Comparison of ENCODE assay signal across 8 cellular contexts in the genomic region with DNA sequence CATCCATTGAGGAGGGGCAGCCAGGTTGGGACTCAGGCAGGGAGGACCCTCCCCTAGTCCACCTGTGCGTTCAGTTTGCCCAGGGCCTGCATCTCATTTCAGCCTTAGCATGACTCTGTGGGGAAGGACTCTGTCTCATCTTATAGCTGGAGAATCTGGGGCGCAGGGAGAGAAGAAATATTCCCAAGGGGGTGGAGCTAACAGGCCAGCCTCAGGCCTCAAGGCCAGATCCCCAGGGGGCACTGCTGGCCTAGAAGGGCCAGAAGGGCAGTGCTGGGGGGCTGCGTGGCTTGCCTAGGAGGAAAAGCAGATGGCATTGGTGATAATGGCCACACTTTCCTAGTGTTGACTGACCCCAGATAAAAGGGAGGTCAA. TPM values are rescaled to one million over a fixed set of nuclear protein-coding genes. Genes with fewer than 3 reads are reported as not detected.
DNase-seq lines count a peak whose midpoint lies in the region; ATAC-seq and TF ChIP-seq lines count a peak whose summit lies in the region.

No MANE protein-coding gene starts in this region.

- no peaks in the 10 kb centered on the region for H3K36me3 ChIP-seq in Loucy (ENCODE audit: insufficient read depth, low read length)

- peak overlapping the region; percentile 76 for H3K4me2 ChIP-seq in Loucy (ENCODE audit: low read depth, low read length, poor library complexity, severe bottlenecking)

- peak overlapping the region; percentile 63 for H3K9ac ChIP-seq in Loucy (ENCODE audit: low read depth, low read length, poor library complexity, severe bottlenecking)

- no peaks in the 10 kb centered on the region for H3F3A ChIP-seq in Loucy (ENCODE audit: low read depth)

- H3K9me3 Mint-ChIP-seq in neural crest cell, result no peaks in the 10 kb centered on the region

- no peaks in the 10 kb centered on the region for H4K20me1 ChIP-seq in Loucy (ENCODE audit: insufficient read depth, low read length, poor library complexity, severe bottlenecking)

- H3K4me3 Mint-ChIP-seq in neural crest cell, result peak overlapping the region; percentile 65

- no peaks in the 10 kb centered on the region for H3K27me3 ChIP-seq in Loucy (ENCODE audit: insufficient read depth, low read length, poor library complexity, severe bottlenecking)

- peak overlapping the region; percentile 99 for H3K27ac ChIP-seq in epithelial cell of prostate

- H3K9me2 ChIP-seq in Loucy (replicated peaks; ENCODE audit: low read depth, low read length), result no peaks in the 10 kb centered on the region

- H3K36me3 Mint-ChIP-seq in neural crest cell (ENCODE audit: low read depth), result peaks cover 29% of the 10 kb centered on the region

- H3K4me1 Mint-ChIP-seq in neural crest cell, result peaks cover 46% of the 10 kb centered on the region

- ATAC-seq in GM21529 (IDR thresholded peaks at IDR 0.05; ENCODE audit: unreplicated experiment) (no peak), HG03280 (IDR thresholded peaks at IDR 0.05; ENCODE audit: unreplicated experiment) (no peak), HG02642 (IDR thresholded peaks at IDR 0.05; ENCODE audit: poor library complexity, unreplicated experiment) (no peak)

- H3K9me3 ChIP-seq in Loucy (ENCODE audit: insufficient read depth, low read depth, low read length), result no peaks in the 10 kb centered on the region

- no peak overlapping the region for H3K27ac Mint-ChIP-seq in neural crest cell (ENCODE audit: unreplicated experiment)

- no peaks in the 10 kb centered on the region for H3K79me2 ChIP-seq in Loucy (ENCODE audit: insufficient read depth, low read length)

- H2AFZ ChIP-seq in Loucy (ENCODE audit: low read length), result no peak overlapping the region

- no peak overlapping the region for H3K4me3 ChIP-seq in AG09309 (ENCODE audit: control insufficient read depth, low read depth, low read length)
- no peak overlapping the region for H3K4me3 ChIP-seq in Loucy (ENCODE audit: low read length, poor library complexity, severe bottlenecking)

- H3K27me3 Mint-ChIP-seq in neural crest cell (ENCODE audit: low read depth), result no peaks in the 10 kb centered on the region

- TF ChIP-seq CTCF in AG09309 (IDR thresholded peaks at IDR 0.05; ENCODE audit: control insufficient read depth, insufficient read depth, low read depth, low read length, missing control alignments), result peak; percentile 11
- no peak for TF ChIP-seq CTCF in Loucy (conservative IDR thresholded peaks at IDR 0.05; ENCODE audit: low read length)
- no peak for TF ChIP-seq CTCF in neural crest cell (conservative IDR thresholded peaks at IDR 0.05)

- DNase-seq in AG09309 (ENCODE audit: low read depth), result no peak
- DNase-seq in epithelial cell of prostate (ENCODE audit: low read depth, low spot score), result no peak
- no peak for DNase-seq in neural crest cell (ENCODE audit: low read depth, low spot score)
- no peak for DNase-seq in NCI-H2227 treated with DMSO at 0.1 percent for 48 hours (lab: John Stamatoyannopoulos, UW)

- H3K4me1 ChIP-seq in Loucy (ENCODE audit: insufficient read depth, low read length, poor library complexity, severe bottlenecking), result peaks cover 30% of the 10 kb centered on the region

RNA-seq across cellular contexts. Expression of gene AMOTL2, which starts 10.9 kb away (rescaled TPM):
- 55.6 and 59.5 TPM in 2 replicates for total RNA-seq in neural crest cell
